17 cellular contexts compared by ENCODE assay signal in the genomic region with DNA sequence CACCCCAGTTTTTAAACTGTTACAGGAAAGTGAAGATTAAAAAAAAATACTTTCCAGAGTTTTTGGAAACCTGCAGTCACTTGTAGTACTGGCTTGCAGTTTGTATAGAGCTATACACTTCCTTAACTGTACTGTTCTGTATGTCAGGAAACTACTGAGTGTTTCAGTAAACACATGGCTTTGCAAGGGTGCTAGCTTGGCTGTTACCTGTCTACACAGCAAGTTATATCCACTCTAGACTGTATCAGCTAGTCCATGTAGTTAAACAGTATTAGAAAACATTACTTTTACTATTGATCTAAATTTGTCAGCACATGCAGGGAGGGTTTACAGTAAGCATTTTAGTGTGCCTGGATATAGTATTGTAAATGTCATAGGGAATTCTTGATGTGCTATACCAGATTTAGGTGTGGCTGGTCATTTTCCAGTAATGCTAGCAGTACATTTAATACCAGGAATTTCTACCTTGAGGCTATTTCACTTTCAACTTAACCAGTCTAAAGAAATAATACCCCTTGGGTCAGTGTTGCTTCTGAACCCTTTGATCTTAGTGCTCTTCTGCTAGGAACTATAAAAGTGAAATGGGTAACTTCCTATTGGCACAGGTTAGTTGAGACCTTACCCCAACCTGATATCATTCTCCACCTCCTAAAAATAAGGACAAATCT.
DNase-seq lines count a peak whose midpoint lies in the region; ATAC-seq and TF ChIP-seq lines count a peak whose summit lies in the region.
"Had no signal": no experiment of that assay in that cellular context is flagged by ENCODE, and none has a peak within 500 bp of the region (broad histone marks: within the 10 kb centered on the region; RNA-seq: fewer than 3 reads in every experiment).

No MANE protein-coding gene starts in this region.

- H3K4me2 ChIP-seq in hepatocyte (peak overlapping the region; percentile 39), smooth muscle cell (peak overlapping the region; percentile 65)

- H3K9me3 Mint-ChIP-seq in MCF 10A (ENCODE audit: unreplicated experiment) = no peaks in the 10 kb centered on the region
- H3K9me3 Mint-ChIP-seq in activated T-helper 17 cell treated with anti-CD3 and anti-CD28 coated beads, Interleukin-2, amount 50 U/mL, for 72 hours = no peaks in the 10 kb centered on the region
- H3K9me3 Mint-ChIP-seq: activated naive CD8-positive, alpha-beta T cell treated with anti-CD3 and anti-CD28 coated beads for 36 hours had no signal

- H3K36me3 Mint-ChIP-seq in MCF 10A (ENCODE audit: insufficient read depth, unreplicated experiment) = no peaks in the 10 kb centered on the region
- H3K36me3 Mint-ChIP-seq in activated T-helper 17 cell treated with anti-CD3 and anti-CD28 coated beads, Interleukin-2, amount 50 U/mL, for 72 hours (ENCODE audit: low read depth) = no peaks in the 10 kb centered on the region
- H3K36me3 Mint-ChIP-seq: activated naive CD8-positive, alpha-beta T cell treated with anti-CD3 and anti-CD28 coated beads for 36 hours had no signal

- H3K9me3 ChIP-seq in breast epithelium (no peaks in the 10 kb centered on the region), RWPE2 (ENCODE audit: severe bottlenecking) (no peaks in the 10 kb centered on the region), hepatocyte (ENCODE audit: low read depth) (no peaks in the 10 kb centered on the region), smooth muscle cell (replicated peaks; ENCODE audit: low read depth) (no peaks in the 10 kb centered on the region)
- H3K9me3 ChIP-seq: neutrophil, upper lobe of left lung had no signal

- no peaks in the 10 kb centered on the region for H3K27me3 ChIP-seq in breast epithelium
- H3K27me3 ChIP-seq in RWPE2 (ENCODE audit: insufficient read depth, poor library complexity, severe bottlenecking) = no peaks in the 10 kb centered on the region
- no peaks in the 10 kb centered on the region for H3K27me3 ChIP-seq in hepatocyte
- no peaks in the 10 kb centered on the region for H3K27me3 ChIP-seq in smooth muscle cell (ENCODE audit: low read depth)
- H3K27me3 ChIP-seq: neutrophil, upper lobe of left lung had no signal

- H3K27ac ChIP-seq in breast epithelium (no peak overlapping the region), RWPE2 (ENCODE audit: poor library complexity, severe bottlenecking) (peak overlapping the region; percentile 81), hepatocyte (peak overlapping the region; percentile 19), smooth muscle cell (ENCODE audit: low read depth) (no peak overlapping the region)
- H3K27ac ChIP-seq: neutrophil had no signal

- TF ChIP-seq POLR2A in breast epithelium (IDR thresholded peaks at IDR 0.05) = no peak

- POLR2A ChIA-PET in MCF 10A (lab: Yijun Ruan, JAX) = interaction anchor here (0.9 to 2.1 kb wide), 5 partner anchors 9 to 262 kb away, joined by 3 to 15 read pairs (median 6); a partner anchor contains a TSS

- H3K36me3 ChIP-seq in breast epithelium (no peaks in the 10 kb centered on the region), RWPE2 (ENCODE audit: low read depth) (no peaks in the 10 kb centered on the region), hepatocyte (replicated peaks; ENCODE audit: insufficient read depth, low read depth) (no peaks in the 10 kb centered on the region), smooth muscle cell (ENCODE audit: low read depth) (no peaks in the 10 kb centered on the region)
- H3K36me3 ChIP-seq: neutrophil, upper lobe of left lung had no signal

- H3K4me3 ChIP-seq in breast epithelium (no peak overlapping the region), RWPE2 (ENCODE audit: severe bottlenecking) (no peak overlapping the region), hepatocyte (no peak overlapping the region), smooth muscle cell (no peak overlapping the region)

- intact Hi-C loops in MCF 10A (cut with micrococcal nuclease) (loop anchor here (5.0 kb wide), 1 partner anchor 193 kb away; a partner anchor contains a TSS), breast epithelium (cut with DNase I; ENCODE audit: low total_unique reads) (no loop called here)

- CTCF ChIA-PET in MCF 10A (lab: Yijun Ruan, JAX) = interaction anchor here (0.7 to 1.3 kb wide), 4 partner anchors 9 to 244 kb away, joined by 3 to 5 read pairs (median 3); no protein-coding TSS in a partner anchor

- H3K9me2 ChIP-seq in hepatocyte (replicated peaks; ENCODE audit: insufficient read depth) = no peaks in the 10 kb centered on the region

- no peaks in the 10 kb centered on the region for H3K27me3 Mint-ChIP-seq in MCF 10A (ENCODE audit: insufficient read depth, unreplicated experiment)
- H3K27me3 Mint-ChIP-seq in activated T-helper 17 cell treated with anti-CD3 and anti-CD28 coated beads, Interleukin-2, amount 50 U/mL, for 72 hours = no peaks in the 10 kb centered on the region
- H3K27me3 Mint-ChIP-seq: activated naive CD8-positive, alpha-beta T cell treated with anti-CD3 and anti-CD28 coated beads for 36 hours had no signal

- peak; percentile 21 for DNase-seq in MCF 10A (ENCODE audit: unreplicated experiment)
- DNase-seq in breast epithelium (ENCODE audit: low spot score in 2 of 2) = no peak
- no peak for DNase-seq in RWPE2 (ENCODE audit: low spot score)
- DNase-seq in hepatocyte (ENCODE audit: low spot score) = no peak
- DNase-seq in smooth muscle cell (lab: John Stamatoyannopoulos, UW; ENCODE audit: unreplicated experiment) = no peak
- no peak for DNase-seq in retina
- DNase-seq in GDM1 (lab: John Stamatoyannopoulos, UW) = no peak
- DNase-seq: activated CD4-positive, alpha-beta T cell treated with anti-CD3 and anti-CD28 coated beads, Interleukin-2, amount 50 U/mL, for 1 hour; activated naive CD8-positive, alpha-beta T cell treated with anti-CD3 and anti-CD28 coated beads for 36 hours; activated T-cell treated with anti-CD3 and anti-CD28 coated beads for 4 hours; MM.1S; SIG-M5; small intestine; stimulated activated naive CD4-positive, alpha-beta T cell treated with Interleukin-2 at 50 U/mL for 16 hours had no signal

- H3K9ac ChIP-seq in smooth muscle cell (ENCODE audit: low read depth) = no peak overlapping the region

- peak overlapping the region; percentile 62 for H3K4me3 Mint-ChIP-seq in MCF 10A (ENCODE audit: unreplicated experiment)
- H3K4me3 Mint-ChIP-seq in activated T-helper 17 cell treated with anti-CD3 and anti-CD28 coated beads, Interleukin-2, amount 50 U/mL, for 72 hours = no peak overlapping the region
- H3K4me3 Mint-ChIP-seq: activated naive CD8-positive, alpha-beta T cell treated with anti-CD3 and anti-CD28 coated beads for 36 hours had no signal

- H3K4me1 Mint-ChIP-seq in MCF 10A (ENCODE audit: insufficient read depth, unreplicated experiment) = peaks cover 15% of the 10 kb centered on the region
- H3K4me1 Mint-ChIP-seq in activated T-helper 17 cell treated with anti-CD3 and anti-CD28 coated beads, Interleukin-2, amount 50 U/mL, for 72 hours = no peaks in the 10 kb centered on the region
- H3K4me1 Mint-ChIP-seq: activated naive CD8-positive, alpha-beta T cell treated with anti-CD3 and anti-CD28 coated beads for 36 hours had no signal

- H2AFZ ChIP-seq in hepatocyte (peak overlapping the region; percentile 39), smooth muscle cell (ENCODE audit: low read depth) (peak overlapping the region; percentile 54)

- BruUV-seq in MCF 10A (replicated peaks; lab: Mats Ljungman, UMichigan) = no TSS peak

- H3F3A ChIP-seq in smooth muscle cell (ENCODE audit: low read depth) = no peaks in the 10 kb centered on the region

- TF ChIP-seq CTCF in MCF 10A (IDR thresholded peaks at IDR 0.05; ENCODE audit: unreplicated experiment) = no peak
- no peak for TF ChIP-seq CTCF in breast epithelium (IDR thresholded peaks at IDR 0.05)
- TF ChIP-seq CTCF in RWPE2 (IDR thresholded peaks at IDR 0.05; ENCODE audit: poor library complexity, severe bottlenecking) = no peak
- no peak for TF ChIP-seq CTCF in hepatocyte (IDR thresholded peaks at IDR 0.05; ENCODE audit: poor library complexity)
- TF ChIP-seq CTCF in smooth muscle cell (IDR thresholded peaks at IDR 0.05; ENCODE audit: borderline replicate concordance, insufficient read depth, poor library complexity, severe bottlenecking) = no peak

- no peaks in the 10 kb centered on the region for H4K20me1 ChIP-seq in hepatocyte (ENCODE audit: insufficient read depth, poor library complexity, severe bottlenecking)
- H4K20me1 ChIP-seq in smooth muscle cell (ENCODE audit: low read depth) = no peaks in the 10 kb centered on the region

- H3K79me2 ChIP-seq in hepatocyte (no peaks in the 10 kb centered on the region), smooth muscle cell (ENCODE audit: low read depth) (no peaks in the 10 kb centered on the region)

- peak overlapping the region; percentile 92 for H3K27ac Mint-ChIP-seq in MCF 10A (ENCODE audit: low read depth, unreplicated experiment)
- H3K27ac Mint-ChIP-seq in activated T-helper 17 cell treated with anti-CD3 and anti-CD28 coated beads, Interleukin-2, amount 50 U/mL, for 72 hours = no peak overlapping the region
- H3K27ac Mint-ChIP-seq: activated naive CD8-positive, alpha-beta T cell treated with anti-CD3 and anti-CD28 coated beads for 36 hours had no signal

- H3K4me1 ChIP-seq in breast epithelium = no peaks in the 10 kb centered on the region
- peaks cover 34% of the 10 kb centered on the region for H3K4me1 ChIP-seq in RWPE2 (ENCODE audit: insufficient read depth, poor library complexity, severe bottlenecking)
- H3K4me1 ChIP-seq in hepatocyte (ENCODE audit: insufficient read depth) = peaks cover 7% of the 10 kb centered on the region
- peaks cover 7% of the 10 kb centered on the region for H3K4me1 ChIP-seq in smooth muscle cell (ENCODE audit: low read depth)

- peak; percentile 60 for ATAC-seq in RWPE2 (ENCODE audit: low read depth)
- ATAC-seq in activated T-helper 17 cell treated with anti-CD3 and anti-CD28 coated beads, Interleukin-2, amount 50 U/mL, for 72 hours (replicated peaks) = no peak

Comparison
In these comparisons a context has a peak if more than half of its experiments do, and no peak if none do; other contexts are left out.
1. H3K27ac ChIP-seq: peak in RWPE2 (single experiment) and hepatocyte (single experiment); none in breast epithelium (0 of 2) and smooth muscle cell (single experiment).